In the genomic region with DNA sequence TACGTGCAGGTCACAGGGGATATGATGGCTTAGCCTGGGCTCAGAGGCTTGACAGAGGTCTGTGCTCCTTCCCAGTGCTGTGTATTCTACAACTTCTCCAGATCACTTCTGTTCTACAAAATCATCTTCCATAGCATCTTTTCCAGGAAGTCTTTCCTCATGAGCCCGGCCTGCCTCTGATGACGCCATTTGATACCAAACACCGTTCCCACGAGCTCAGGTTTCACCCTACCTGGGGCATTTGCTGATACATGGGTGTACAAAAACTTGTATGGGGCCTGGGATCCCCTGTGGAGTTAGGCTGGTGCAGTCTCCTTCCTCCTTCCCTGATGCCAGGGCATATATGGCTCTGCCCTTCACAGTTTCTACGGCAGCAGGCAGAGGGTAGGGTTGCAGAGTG, we compare ENCODE assay signal across 24 cellular contexts.
"Had no signal": no experiment of that assay in that cellular context is flagged by ENCODE, and none has a peak within 500 bp of the region (broad histone marks: within the 10 kb centered on the region; RNA-seq: fewer than 3 reads in every experiment).

No MANE protein-coding gene starts in this region.

- H3K4me3 Mint-ChIP-seq: activated CD4-positive, alpha-beta T cell treated with anti-CD3 and anti-CD28 coated beads, Interleukin-2, amount 10 ng/mL, durations not matched to agents 7 days and 5 days; activated CD8-positive, alpha-beta T cell treated with anti-CD3 and anti-CD28 coated beads, Interleukin-2, amount 10 ng/mL, durations not matched to agents 7 days and 5 days; activated naive CD4-positive, alpha-beta T cell treated with anti-CD3 and anti-CD28 coated beads, Interleukin-2, amount 50 U/mL, for 24 hours; activated T-helper 1 cell treated with anti-CD3 and anti-CD28 coated beads, Interleukin-12 subunit alpha, Interleukin-12 subunit beta, Interleukin-2, Interleukin-4 antibody, amounts not matched to agents 30 ng/mL and 10 ng/mL and 1 ng/mL, durations not matched to agents 14 hours and 24 hours and 36 hours; brain; dendritic cell treated with granulocyte-macrophage colony-stimulating factor and Interleukin-4, amounts not matched to agents 40 ng/mL and 50 ng/mL, for 4 days; memory B cell; nephron had no signal

- H3K4me1 ChIP-seq: psoas muscle, right atrium auricular region, testis, uterus had no signal

- H3K4me3 ChIP-seq: pancreas, psoas muscle, right atrium auricular region, spleen, testis, uterus had no signal

- H3K4me1 Mint-ChIP-seq: activated CD4-positive, alpha-beta T cell treated with anti-CD3 and anti-CD28 coated beads, Interleukin-2, amount 10 ng/mL, durations not matched to agents 7 days and 5 days; activated naive CD4-positive, alpha-beta T cell treated with anti-CD3 and anti-CD28 coated beads, Interleukin-2, amount 50 U/mL, for 24 hours; memory B cell had no signal

- H3K36me3 Mint-ChIP-seq: activated naive CD4-positive, alpha-beta T cell treated with anti-CD3 and anti-CD28 coated beads, Interleukin-2, amount 50 U/mL, for 24 hours; brain; memory B cell had no signal

- DNase-seq: activated CD4-positive, alpha-beta T cell treated with anti-CD3 and anti-CD28 coated beads, Interleukin-2, amount 10 ng/mL, durations not matched to agents 7 days and 5 days; activated CD4-positive, CD25-positive, alpha-beta regulatory T cell treated with anti-CD3 and anti-CD28 coated beads, Interleukin-2, amount 50 U/mL, for 72 hours; activated CD8-positive, alpha-beta T cell treated with anti-CD3 and anti-CD28 coated beads, Interleukin-2, amount 10 ng/mL, durations not matched to agents 7 days and 5 days; activated gamma-delta T cell; aorta; caudate nucleus; effector CD4-positive, alpha-beta T cell; foreskin melanocyte; hippocampal formation; pancreas; psoas muscle; spleen; stimulated activated CD4-positive, alpha-beta T cell treated with anti-CD3 and anti-CD28 coated beads, Interleukin-4, amount 100 ng/mL, for 1 hour; stimulated activated naive CD4-positive, alpha-beta T cell; testis; trophoblast cell; uterus had no signal

- H3K36me3 ChIP-seq: pancreas, right atrium auricular region, spleen, uterus had no signal

- H3K27ac Mint-ChIP-seq: activated CD4-positive, alpha-beta T cell treated with anti-CD3 and anti-CD28 coated beads, Interleukin-2, amount 10 ng/mL, durations not matched to agents 7 days and 5 days; activated CD8-positive, alpha-beta T cell treated with anti-CD3 and anti-CD28 coated beads, Interleukin-2, amount 10 ng/mL, durations not matched to agents 7 days and 5 days; activated naive CD4-positive, alpha-beta T cell treated with anti-CD3 and anti-CD28 coated beads, Interleukin-2, amount 50 U/mL, for 24 hours; activated T-helper 1 cell treated with anti-CD3 and anti-CD28 coated beads, Interleukin-12 subunit alpha, Interleukin-12 subunit beta, Interleukin-2, Interleukin-4 antibody, amounts not matched to agents 30 ng/mL and 10 ng/mL and 1 ng/mL, durations not matched to agents 14 hours and 24 hours and 36 hours; brain; dendritic cell treated with granulocyte-macrophage colony-stimulating factor and Interleukin-4, amounts not matched to agents 40 ng/mL and 50 ng/mL, for 4 days; memory B cell had no signal

- H3K9me3 ChIP-seq: pancreas, psoas muscle, right atrium auricular region, spleen, testis, uterus had no signal

- H3K9me3 Mint-ChIP-seq: activated CD4-positive, alpha-beta T cell treated with anti-CD3 and anti-CD28 coated beads, Interleukin-2, amount 10 ng/mL, durations not matched to agents 7 days and 5 days; activated naive CD4-positive, alpha-beta T cell treated with anti-CD3 and anti-CD28 coated beads, Interleukin-2, amount 50 U/mL, for 24 hours; activated T-helper 1 cell treated with anti-CD3 and anti-CD28 coated beads, Interleukin-12 subunit alpha, Interleukin-12 subunit beta, Interleukin-2, Interleukin-4 antibody, amounts not matched to agents 30 ng/mL and 10 ng/mL and 1 ng/mL, durations not matched to agents 14 hours and 24 hours and 36 hours; dendritic cell treated with granulocyte-macrophage colony-stimulating factor and Interleukin-4, amounts not matched to agents 40 ng/mL and 50 ng/mL, for 4 days; nephron had no signal

- H3K27ac ChIP-seq: pancreas, psoas muscle, right atrium auricular region, spleen, testis, uterus had no signal

- FAIRE-seq: pancreas had no signal

- H3K27me3 Mint-ChIP-seq: activated CD4-positive, alpha-beta T cell treated with anti-CD3 and anti-CD28 coated beads, Interleukin-2, amount 10 ng/mL, durations not matched to agents 7 days and 5 days; activated naive CD4-positive, alpha-beta T cell treated with anti-CD3 and anti-CD28 coated beads, Interleukin-2, amount 50 U/mL, for 24 hours had no signal

- H3K27me3 ChIP-seq: pancreas, right atrium auricular region, testis, uterus had no signal

- ATAC-seq: activated CD8-positive, alpha-beta T cell treated with anti-CD3 and anti-CD28 coated beads, Interleukin-2, amount 10 ng/mL, durations not matched to agents 7 days and 5 days; pancreas; psoas muscle had no signal
